In genomic region chr2:97094772-97095611, GRCh38 we compare ENCODE assay signal across 8 cellular contexts. TPM values are rescaled to one million over a fixed set of nuclear protein-coding genes. Genes with fewer than 3 reads are reported as not detected.
DNase-seq lines count a peak whose midpoint lies in the region; ATAC-seq, FAIRE-seq and TF ChIP-seq lines count a peak whose summit lies in the region.
"Not testable (repeated sequence)": the region's sequence is repeated elsewhere in the genome, so short reads cannot be mapped to it uniquely, and the experiment has no call there.

Gene FAHD2B (minus strand): TSS chr2:97094882. CDS start chr2:97091706, 3,176 bp downstream.

- not testable (repeated sequence) for H3K36me3 ChIP-seq in kidney (ENCODE audit: control insufficient read depth in 1 of 2, insufficient read depth in 2 of 2, low read length in 2 of 2)

- FAIRE-seq in kidney (lab: Jason Lieb, UNC): not testable (repeated sequence)

- H3K4me1 Mint-ChIP-seq in activated CD4-positive, alpha-beta T cell treated with anti-CD3 and anti-CD28 coated beads, Interleukin-2, amount 10 ng/mL, durations not matched to agents 7 days and 5 days: peaks cover 13% of the 10 kb centered on the region
- H3K4me1 Mint-ChIP-seq in central memory CD8-positive, alpha-beta T cell: not testable (repeated sequence)

- CTCF ChIA-PET in activated CD4-positive, alpha-beta T cell treated with anti-CD3 and anti-CD28 coated beads, Interleukin-2, amount 10 ng/mL, durations not matched to agents 7 days and 5 days (lab: Charles Lee): interaction anchor here (1.2 kb wide), 1 partner anchor 18 kb away, joined by 3 read pairs; the partner anchor contains the start of gene ANKRD36

- ATAC-seq in GM19328 (IDR thresholded peaks at IDR 0.05; ENCODE audit: unreplicated experiment) (peak; percentile 81), HG03342 (IDR thresholded peaks at IDR 0.05; ENCODE audit: unreplicated experiment) (peak; percentile 86)
- peak; percentile 99 for ATAC-seq in central memory CD8-positive, alpha-beta T cell (replicated peaks; ENCODE audit: extremely low read depth, poor library complexity, severe bottlenecking)

- not testable (repeated sequence) for H3K27me3 Mint-ChIP-seq in activated CD4-positive, alpha-beta T cell treated with anti-CD3 and anti-CD28 coated beads, Interleukin-2, amount 10 ng/mL, durations not matched to agents 7 days and 5 days
- H3K27me3 Mint-ChIP-seq in central memory CD8-positive, alpha-beta T cell: peaks cover 19% of the 10 kb centered on the region

- not testable (repeated sequence) for H3K27ac ChIP-seq in kidney (ENCODE audit: low read depth in 2 of 2, low read length in 2 of 2)

- peak within 1 kb of the TSS; percentile 72 for H3K4me3 Mint-ChIP-seq in activated CD4-positive, alpha-beta T cell treated with anti-CD3 and anti-CD28 coated beads, Interleukin-2, amount 10 ng/mL, durations not matched to agents 7 days and 5 days
- peak within 1 kb of the TSS; percentile 67 for H3K4me3 Mint-ChIP-seq in central memory CD8-positive, alpha-beta T cell

- not testable (repeated sequence) for H3K9me3 Mint-ChIP-seq in activated CD4-positive, alpha-beta T cell treated with anti-CD3 and anti-CD28 coated beads, Interleukin-2, amount 10 ng/mL, durations not matched to agents 7 days and 5 days; central memory CD8-positive, alpha-beta T cell

- not testable (repeated sequence) for H3K4me1 ChIP-seq in kidney (ENCODE audit: control insufficient read depth in 1 of 2, insufficient read depth in 1 of 2, low read depth in 1 of 2, low read length in 2 of 2)

- intact Hi-C loops in kidney (cut with DNase I): not testable (repeated sequence)

- H3K27ac Mint-ChIP-seq in activated CD4-positive, alpha-beta T cell treated with anti-CD3 and anti-CD28 coated beads, Interleukin-2, amount 10 ng/mL, durations not matched to agents 7 days and 5 days: peak within 1 kb of the TSS; percentile 86
- H3K27ac Mint-ChIP-seq in central memory CD8-positive, alpha-beta T cell (ENCODE audit: low read depth): peak within 1 kb of the TSS; percentile 35

- peak within 1 kb of the TSS; percentile 27 for H3K4me3 ChIP-seq in AG09309 (ENCODE audit: control insufficient read depth, low read depth, low read length)
- H3K4me3 ChIP-seq in kidney (ENCODE audit: low read length in 2 of 2): peak within 1 kb of the TSS in 1 of 2 donors; percentile 39

- H3K36me3 Mint-ChIP-seq in activated CD4-positive, alpha-beta T cell treated with anti-CD3 and anti-CD28 coated beads, Interleukin-2, amount 10 ng/mL, durations not matched to agents 7 days and 5 days (ENCODE audit: low read depth); central memory CD8-positive, alpha-beta T cell (ENCODE audit: insufficient read depth): not testable (repeated sequence)

- H3K9me3 ChIP-seq in kidney (ENCODE audit: control insufficient read depth in 1 of 2, low read length in 2 of 2): not testable (repeated sequence)

- POLR2A ChIA-PET in activated CD4-positive, alpha-beta T cell treated with anti-CD3 and anti-CD28 coated beads, Interleukin-2, amount 10 ng/mL, durations not matched to agents 7 days and 5 days (lab: Charles Lee): not testable (repeated sequence)

- not testable (repeated sequence) for H3K9ac ChIP-seq in kidney (ENCODE audit: low read length in 2 of 2)

- not testable (repeated sequence) for TF ChIP-seq CTCF in AG09309 (IDR thresholded peaks at IDR 0.05; ENCODE audit: control insufficient read depth, insufficient read depth, low read depth, low read length, missing control alignments); kidney (IDR thresholded peaks at IDR 0.05; ENCODE audit: borderline replicate concordance, extremely low read depth, insufficient read depth)

- not testable (repeated sequence) for DNase-seq in AG09309 (ENCODE audit: low read depth)
- DNase-seq in NCI-H524 (lab: John Stamatoyannopoulos, UW) (peak; percentile 18 to 56), kidney (peak; percentile 95)
- peak; percentile 92 for DNase-seq in activated CD4-positive, alpha-beta T cell treated with anti-CD3 and anti-CD28 coated beads, Interleukin-2, amount 10 ng/mL, durations not matched to agents 7 days and 5 days
- peak; percentile 45 to 72 for DNase-seq in central memory CD8-positive, alpha-beta T cell (ENCODE audit: low spot score in 2 of 2)
- DNase-seq in stimulated activated CD4-positive, alpha-beta T cell treated with anti-CD3 and anti-CD28 coated beads, Interleukin-15, amount 100 ng/mL, for 24 hours: peak; percentile 93

RNA-seq across cellular contexts. Expression of gene FAHD2B, which starts in this region (rescaled TPM):
- total RNA-seq in activated CD4-positive, alpha-beta T cell treated with anti-CD3 and anti-CD28 coated beads, Interleukin-2, amount 10 ng/mL, durations not matched to agents 7 days and 5 days: 10 to 100 TPM; 22.1 to 23.0 TPM
- 8.8 TPM for total RNA-seq in kidney
- polyA plus RNA-seq in kidney (ENCODE audit: insufficient read depth, low read depth, low replicate concordance): 34.5 TPM
